Comparison of ENCODE assay signal across 8 cellular contexts in genomic region chr19:54160182-54160811, GRCh38. TPM values are rescaled to one million over a fixed set of nuclear protein-coding genes. Genes with fewer than 3 reads are reported as not detected.
DNase-seq lines count a peak whose midpoint lies in the region; ATAC-seq lines count a peak whose summit lies in the region.

No MANE protein-coding gene starts in this region.

- WGBS in thymus: 9% methylated on average over 28 of the region's 28 CpGs

- H3K4me3 ChIP-seq in adipocyte (ENCODE audit: low read length): peak overlapping the region; percentile 85
- peak overlapping the region; percentile 56 for H3K4me3 ChIP-seq in thymus (ENCODE audit: low read length)

- H3K9me3 ChIP-seq in adipocyte (ENCODE audit: control insufficient read depth, low read length) (no peaks in the 10 kb centered on the region), thymus (ENCODE audit: control insufficient read depth) (no peaks in the 10 kb centered on the region)

- H3K9ac ChIP-seq in adipocyte (ENCODE audit: low read length): peak overlapping the region; percentile 82

- H3K36me3 ChIP-seq in adipocyte (ENCODE audit: control insufficient read depth, insufficient read depth, low read length, severe bottlenecking): peaks cover 28% of the 10 kb centered on the region
- H3K36me3 ChIP-seq in thymus (ENCODE audit: control insufficient read depth, insufficient read depth): peaks cover 29% of the 10 kb centered on the region

- H3K27me3 ChIP-seq in adipocyte (replicated peaks; ENCODE audit: control insufficient read depth, insufficient read depth, low read length): peaks cover 13% of the 10 kb centered on the region
- H3K27me3 ChIP-seq in thymus (ENCODE audit: control insufficient read depth, insufficient read depth): peaks cover 6% of the 10 kb centered on the region

- ATAC-seq in HG02610 (IDR thresholded peaks at IDR 0.05; ENCODE audit: unreplicated experiment): no peak

- peak overlapping the region; percentile 73 for H3K27ac ChIP-seq in thymus (ENCODE audit: low read depth)

- H3K4me1 ChIP-seq in adipocyte (ENCODE audit: control insufficient read depth, insufficient read depth, low read length): peaks cover 20% of the 10 kb centered on the region
- peaks cover 27% of the 10 kb centered on the region for H3K4me1 ChIP-seq in thymus (ENCODE audit: control insufficient read depth, insufficient read depth, low read length)

- DNase-seq in NCI-H2196 (lab: John Stamatoyannopoulos, UW; ENCODE audit: unreplicated experiment) (peak; percentile 34), NCI-H2196 treated with DMSO at 0.1 percent for 48 hours (lab: John Stamatoyannopoulos, UW; ENCODE audit: unreplicated experiment) (no peak), HT-29 (ENCODE audit: low spot score) (peak; percentile 71), adipocyte (ENCODE audit: low read depth) (peak; percentile 61), kidney tubule cell (ENCODE audit: low spot score) (peak; percentile 31), NCI-H1092 (lab: John Stamatoyannopoulos, UW) (no peak)

RNA-seq across cellular contexts. Expression of gene LENG1, which starts 0.8 kb away (rescaled TPM):
- total RNA-seq in HT-29 (2014; rRNA removed; shearing (Covaris generic)): 12.9 and 14.9 TPM in 2 replicates
- polyA plus RNA-seq in thymus: 11.9 TPM

RNA-seq across cellular contexts. Expression of gene TMC4, which starts 12.7 kb away (rescaled TPM):
- total RNA-seq in HT-29 (2014; rRNA removed; shearing (Covaris generic)): 22.5 and 45.3 TPM in 2 replicates
- polyA plus RNA-seq in thymus: 15.4 TPM

RNA-seq across cellular contexts. Expression of gene CNOT3, which starts 22.7 kb away (rescaled TPM):
- 38.9 and 40.0 TPM in 2 replicates for total RNA-seq in HT-29 (2014; rRNA removed; shearing (Covaris generic))
- 27.8 TPM for polyA plus RNA-seq in thymus

RNA-seq across cellular contexts. Expression of gene MBOAT7, which starts 29.1 kb away (rescaled TPM):
- 266 and 285 TPM in 2 replicates for total RNA-seq in HT-29 (2014; rRNA removed; shearing (Covaris generic))
- polyA plus RNA-seq in thymus: 24.6 TPM

RNA-seq across cellular contexts. Expression of gene TSEN34, which starts 30.8 kb away (rescaled TPM):
- total RNA-seq in HT-29 (2014; rRNA removed; shearing (Covaris generic)): 234 and 255 TPM in 2 replicates
- polyA plus RNA-seq in thymus: 38.8 TPM

Comparison
In these comparisons a context has a peak if more than half of its experiments do, and no peak if none do; other contexts are left out.
1. DNase-seq: peak in NCI-H2196 (single experiment), HT-29 (single experiment), adipocyte (single experiment) and kidney tubule cell (single experiment); none in NCI-H2196 treated with DMSO at 0.1 percent for 48 hours (single experiment) and NCI-H1092 (single experiment).